1 cellular context compared by ENCODE assay signal in genomic region chr1:31697369-31697984, GRCh38.
TF ChIP-seq lines count a peak whose summit lies in the region.

No MANE protein-coding gene starts in this region.

TF ChIP-seq in HEK293, 187 proteins besides CTCF, POLR2A, EP300 and RAD21 (continued from another document):
- TF ChIP-seq ZNF518A (tag by site-specific recombination; conservative IDR thresholded peaks at IDR 0.05; ENCODE audit: low read depth) (no peak), ZFHX2 (tag by site-specific recombination; conservative IDR thresholded peaks at IDR 0.05) (no peak), ZNF221 (tag by site-specific recombination; IDR thresholded peaks at IDR 0.05; ENCODE audit: borderline replicate concordance) (no peak), PRDM2 (tag by site-specific recombination; IDR thresholded peaks at IDR 0.05; ENCODE audit: borderline replicate concordance) (no peak), GLI4 (tag by site-specific recombination; IDR thresholded peaks at IDR 0.05) (peak; percentile 81; the same call in 1 of the 2 replicates), ZNF292 (tag by site-specific recombination; IDR thresholded peaks at IDR 0.05; ENCODE audit: borderline replicate concordance, low read depth) (no peak), ZNF600 (tag by site-specific recombination; IDR thresholded peaks at IDR 0.05) (peak; percentile 90)
